Comparison of ENCODE assay signal across 12 cellular contexts in genomic region chr2:227782804-227783203, GRCh38. TPM values are rescaled to one million over a fixed set of nuclear protein-coding genes. Genes with fewer than 3 reads are reported as not detected.
DNase-seq lines count a peak whose midpoint lies in the region; ATAC-seq and TF ChIP-seq lines count a peak whose summit lies in the region.
"Had no signal": no experiment of that assay in that cellular context is flagged by ENCODE, and none has a peak within 500 bp of the region (broad histone marks: within the 10 kb centered on the region; RNA-seq: fewer than 3 reads in every experiment).

No MANE protein-coding gene starts in this region.

- H3K4me3 Mint-ChIP-seq in activated T-cell treated with anti-CD3 and anti-CD28 coated beads, Interleukin-2, amount 50 U/mL, for 72 hours, result peak overlapping the region in 1 of 2 donors; percentile 87
- peak overlapping the region; percentile 55 for H3K4me3 Mint-ChIP-seq in stimulated activated effector memory CD8-positive, alpha-beta T cell treated with anti-CD3 and anti-CD28 coated beads, Interleukin-12 subunit alpha, Interleukin-12 subunit beta, amount 100 ng/mL, for 72 hours
- H3K4me3 Mint-ChIP-seq: type B pancreatic cell had no signal

- intact Hi-C loops in heart left ventricle (cut with DNase I) (no loop called here), mammary epithelial cell (cut with micrococcal nuclease) (no loop called here)

- 82 to 90% (median 88%) methylated on average over 5 of the region's 5 CpGs for WGBS in heart left ventricle, 4 donors
- WGBS in mammary epithelial cell (ENCODE audit: low coverage, missing lambda C conversion rate), result 88% methylated on average over 5 of the region's 5 CpGs

- no peak for TF ChIP-seq POLR2A in heart left ventricle (IDR thresholded peaks at IDR 0.05)

- peak overlapping the region; percentile 83 for H3K27ac Mint-ChIP-seq in activated T-cell treated with anti-CD3 and anti-CD28 coated beads, Interleukin-2, amount 50 U/mL, for 72 hours
- peak overlapping the region; percentile 57 for H3K27ac Mint-ChIP-seq in stimulated activated effector memory CD8-positive, alpha-beta T cell treated with anti-CD3 and anti-CD28 coated beads, Interleukin-12 subunit alpha, Interleukin-12 subunit beta, amount 100 ng/mL, for 72 hours
- H3K27ac Mint-ChIP-seq: type B pancreatic cell had no signal

- peaks cover 0 to 1% of the 10 kb centered on the region in 2 donors for H3K9me3 Mint-ChIP-seq in activated T-cell treated with anti-CD3 and anti-CD28 coated beads, Interleukin-2, amount 50 U/mL, for 72 hours
- H3K9me3 Mint-ChIP-seq in stimulated activated effector memory CD8-positive, alpha-beta T cell treated with anti-CD3 and anti-CD28 coated beads, Interleukin-12 subunit alpha, Interleukin-12 subunit beta, amount 100 ng/mL, for 72 hours, result no peaks in the 10 kb centered on the region
- H3K9me3 Mint-ChIP-seq: type B pancreatic cell had no signal

- H3K4me1 ChIP-seq in OCI-LY3 (ENCODE audit: low read length), result no peaks in the 10 kb centered on the region
- H3K4me1 ChIP-seq in heart left ventricle, result peaks cover 0 to 4% (median 0%) of the 10 kb centered on the region in 12 donors
- H3K4me1 ChIP-seq in mammary epithelial cell (ENCODE audit: insufficient read depth, low read length), result no peaks in the 10 kb centered on the region

- peaks cover 14% of the 10 kb centered on the region for H3K4me1 Mint-ChIP-seq in activated T-cell treated with anti-CD3 and anti-CD28 coated beads, Interleukin-2, amount 50 U/mL, for 72 hours (ENCODE audit: low read depth)
- peaks cover 24% of the 10 kb centered on the region for H3K4me1 Mint-ChIP-seq in stimulated activated effector memory CD8-positive, alpha-beta T cell treated with anti-CD3 and anti-CD28 coated beads, Interleukin-12 subunit alpha, Interleukin-12 subunit beta, amount 100 ng/mL, for 72 hours

- peak overlapping the region; percentile 53; the same call in 1 of the 2 replicates for H3K4me3 ChIP-seq in OCI-LY3 (ENCODE audit: low read length)
- peak overlapping the region in 1 of 12 donors; percentile 42 for H3K4me3 ChIP-seq in heart left ventricle
- no peak overlapping the region for H3K4me3 ChIP-seq in mammary epithelial cell (replicated peaks in 1 of 3; ENCODE audit: insufficient read depth in 1 of 3, low read depth in 2 of 3, low read length in 3 of 3)

- no peak for TF ChIP-seq CTCF in OCI-LY3 (IDR thresholded peaks at IDR 0.05; ENCODE audit: low read depth, low read length)
- no peak for TF ChIP-seq CTCF in heart left ventricle (IDR thresholded peaks at IDR 0.05)
- no peak for TF ChIP-seq CTCF in mammary epithelial cell (conservative IDR thresholded peaks at IDR 0.05 in 1 of 2, IDR thresholded peaks at IDR 0.05 in 1 of 2; ENCODE audit: extremely low read depth in 1 of 2, insufficient read depth in 1 of 2, low read depth in 1 of 2, low read length in 2 of 2)

- H3K27me3 Mint-ChIP-seq in activated T-cell treated with anti-CD3 and anti-CD28 coated beads, Interleukin-2, amount 50 U/mL, for 72 hours (ENCODE audit: low read depth), result peaks cover 16% of the 10 kb centered on the region
- H3K27me3 Mint-ChIP-seq: type B pancreatic cell had no signal

- H2AFZ ChIP-seq in OCI-LY3 (ENCODE audit: low read depth, low read length) (no peak overlapping the region), mammary epithelial cell (ENCODE audit: low read depth, low read length) (no peak overlapping the region)

- H3K27ac ChIP-seq in OCI-LY3 (ENCODE audit: low read length), result no peak overlapping the region
- H3K27ac ChIP-seq in heart left ventricle, result peak overlapping the region in 1 of 12 donors; percentile 85
- H3K27ac ChIP-seq in mammary epithelial cell (ENCODE audit: insufficient read depth, low read depth, low read length), result no peak overlapping the region

- H4K20me1 ChIP-seq in OCI-LY3 (ENCODE audit: insufficient read depth, low read length) (no peaks in the 10 kb centered on the region), mammary epithelial cell (ENCODE audit: insufficient read depth, low read length) (no peaks in the 10 kb centered on the region)

- H3K36me3 Mint-ChIP-seq in activated T-cell treated with anti-CD3 and anti-CD28 coated beads, Interleukin-2, amount 50 U/mL, for 72 hours (ENCODE audit: insufficient read depth in 2 of 2), result no peaks in the 10 kb centered on the region
- no peaks in the 10 kb centered on the region for H3K36me3 Mint-ChIP-seq in stimulated activated effector memory CD8-positive, alpha-beta T cell treated with anti-CD3 and anti-CD28 coated beads, Interleukin-12 subunit alpha, Interleukin-12 subunit beta, amount 100 ng/mL, for 72 hours
- H3K36me3 Mint-ChIP-seq: type B pancreatic cell had no signal

- peak; percentile 11 to 38 for ATAC-seq in activated T-cell treated with anti-CD3 and anti-CD28 coated beads, Interleukin-2, amount 50 U/mL, for 72 hours (replicated peaks in 1 of 2)
- ATAC-seq in HG02610 (IDR thresholded peaks at IDR 0.05; ENCODE audit: unreplicated experiment) (peak; percentile 40), heart left ventricle (no peak)
- peak; percentile 39 for ATAC-seq in stimulated activated effector memory CD8-positive, alpha-beta T cell treated with anti-CD3 and anti-CD28 coated beads, Interleukin-12 subunit alpha, Interleukin-12 subunit beta, amount 100 ng/mL, for 72 hours

- H3K27me3 ChIP-seq in OCI-LY3 (ENCODE audit: low read depth, low read length) (no peaks in the 10 kb centered on the region), heart left ventricle (peaks cover 0 to 4% (median 0%) of the 10 kb centered on the region in 9 donors), mammary epithelial cell (ENCODE audit: insufficient read depth, low read length) (no peaks in the 10 kb centered on the region)

- H3K9me3 ChIP-seq in OCI-LY3 (ENCODE audit: insufficient read depth, low read length) (no peaks in the 10 kb centered on the region), heart left ventricle (no peaks in the 10 kb centered on the region), mammary epithelial cell (replicated peaks; ENCODE audit: insufficient read depth, low read length) (no peaks in the 10 kb centered on the region)

- in situ Hi-C loops in mammary epithelial cell (cut with MboI; ENCODE audit: low sequenced_read_pairs in 2 of 2), result no loop called here

- dilution Hi-C loops in mammary epithelial cell (cut with HindIII; ENCODE audit: low sequenced_read_pairs), result no loop called here

- H3K79me2 ChIP-seq in OCI-LY3 (ENCODE audit: low read length) (no peaks in the 10 kb centered on the region), mammary epithelial cell (ENCODE audit: insufficient read depth, low read length) (no peaks in the 10 kb centered on the region)

- DNase-seq in activated T-cell treated with anti-CD3 and anti-CD28 coated beads, Interleukin-2, amount 50 U/mL, for 72 hours, result no peak
- DNase-seq in activated T-cell treated with anti-CD3 and anti-CD28 coated beads, Interleukin-2, amount 50 U/mL, for 48 hours, result no peak
- DNase-seq in stimulated activated effector memory CD8-positive, alpha-beta T cell treated with anti-CD3 and anti-CD28 coated beads, Interleukin-12 subunit alpha, Interleukin-12 subunit beta, amount 100 ng/mL, for 72 hours (ENCODE audit: low spot score in 2 of 2), result no peak
- DNase-seq in SW480 (ENCODE audit: low spot score), result no peak
- no peak for DNase-seq in heart left ventricle
- DNase-seq in mammary epithelial cell, result no peak
- DNase-seq: mesenchymal stem cell had no signal

- CTCF ChIA-PET in mammary epithelial cell (lab: Charles Lee; ENCODE audit: low non-redundant PET), result no interaction called here

- H3K4me2 ChIP-seq in OCI-LY3 (ENCODE audit: low read length) (peak overlapping the region; percentile 57; the same call in 1 of the 2 replicates), mammary epithelial cell (ENCODE audit: insufficient read depth, low read depth, low read length) (no peak overlapping the region)

- H3K36me3 ChIP-seq in OCI-LY3 (replicated peaks; ENCODE audit: low read depth, low read length) (no peaks in the 10 kb centered on the region), heart left ventricle (no peaks in the 10 kb centered on the region), mammary epithelial cell (ENCODE audit: insufficient read depth, low read length) (no peaks in the 10 kb centered on the region)

- no TSS peak for BruUV-seq in mammary epithelial cell (replicated peaks; lab: Mats Ljungman, UMichigan)

- H3K9ac ChIP-seq in OCI-LY3 (ENCODE audit: low read length), result no peak overlapping the region
- H3K9ac ChIP-seq in mammary epithelial cell (ENCODE audit: insufficient read depth, low read length), result no peak overlapping the region

RNA-seq across cellular contexts. Expression of gene CCL20, which starts 30.8 kb away (rescaled TPM):
- 10 to 100 TPM in 1 of 2 donors, 1 to 10 TPM in 1; 1.4 to 21.9 TPM for total RNA-seq in activated T-cell treated with anti-CD3 and anti-CD28 coated beads, Interleukin-2, amount 50 U/mL, for 72 hours
- total RNA-seq in heart left ventricle, result under 1 TPM in 1 of 9 donors, not detected in 8; 0.48 TPM
- polyA plus RNA-seq in heart left ventricle, result 1 to 10 TPM in 1 of 2 donors, not detected in 1; 1.1 TPM
- total RNA-seq in mammary epithelial cell, result 1 to 10 TPM in 1 of 2 donors, under 1 TPM in 1; 0.33 to 1.2 TPM
- 0.50 TPM for polyA plus RNA-seq in mammary epithelial cell
- not detected for polyA minus RNA-seq in mammary epithelial cell

RNA-seq across cellular contexts. Expression of gene SCYGR8, which starts 37.1 kb away (rescaled TPM):
- total RNA-seq in activated T-cell treated with anti-CD3 and anti-CD28 coated beads, Interleukin-2, amount 50 U/mL, for 72 hours, result not detected
- total RNA-seq in heart left ventricle (not detected), mammary epithelial cell (not detected)
- polyA plus RNA-seq in heart left ventricle (not detected), mammary epithelial cell (not detected)
- polyA minus RNA-seq in mammary epithelial cell, result not detected
- total RNA-seq: dermis microvascular lymphatic vessel endothelial cell, HT1080 had no signal

RNA-seq across cellular contexts. Expression of gene SCYGR7, which starts 54.7 kb away (rescaled TPM):
- total RNA-seq in activated T-cell treated with anti-CD3 and anti-CD28 coated beads, Interleukin-2, amount 50 U/mL, for 72 hours, result not detected
- not detected for total RNA-seq in heart left ventricle
- not detected for polyA plus RNA-seq in heart left ventricle
- not detected for total RNA-seq in mammary epithelial cell
- not detected for polyA plus RNA-seq in mammary epithelial cell
- not detected for polyA minus RNA-seq in mammary epithelial cell
- total RNA-seq: dermis microvascular lymphatic vessel endothelial cell, HT1080 had no signal

RNA-seq across cellular contexts. Expression of gene SCYGR6, which starts 58.2 kb away (rescaled TPM):
- total RNA-seq in activated T-cell treated with anti-CD3 and anti-CD28 coated beads, Interleukin-2, amount 50 U/mL, for 72 hours, result not detected
- total RNA-seq in heart left ventricle, result not detected
- not detected for polyA plus RNA-seq in heart left ventricle
- not detected for total RNA-seq in mammary epithelial cell
- polyA plus RNA-seq in mammary epithelial cell, result not detected
- polyA minus RNA-seq in mammary epithelial cell, result not detected
- total RNA-seq: dermis microvascular lymphatic vessel endothelial cell, HT1080 had no signal

Comparison
In these comparisons a context has a peak if more than half of its experiments do, and no peak if none do; other contexts are left out.
1. ATAC-seq: peak in activated T-cell treated with anti-CD3 and anti-CD28 coated beads, Interleukin-2, amount 50 U/mL, for 72 hours (2 of 2), HG02610 (single experiment) and stimulated activated effector memory CD8-positive, alpha-beta T cell treated with anti-CD3 and anti-CD28 coated beads, Interleukin-12 subunit alpha, Interleukin-12 subunit beta, amount 100 ng/mL, for 72 hours (single experiment); none in heart left ventricle (0 of 4).